In the genomic region with DNA sequence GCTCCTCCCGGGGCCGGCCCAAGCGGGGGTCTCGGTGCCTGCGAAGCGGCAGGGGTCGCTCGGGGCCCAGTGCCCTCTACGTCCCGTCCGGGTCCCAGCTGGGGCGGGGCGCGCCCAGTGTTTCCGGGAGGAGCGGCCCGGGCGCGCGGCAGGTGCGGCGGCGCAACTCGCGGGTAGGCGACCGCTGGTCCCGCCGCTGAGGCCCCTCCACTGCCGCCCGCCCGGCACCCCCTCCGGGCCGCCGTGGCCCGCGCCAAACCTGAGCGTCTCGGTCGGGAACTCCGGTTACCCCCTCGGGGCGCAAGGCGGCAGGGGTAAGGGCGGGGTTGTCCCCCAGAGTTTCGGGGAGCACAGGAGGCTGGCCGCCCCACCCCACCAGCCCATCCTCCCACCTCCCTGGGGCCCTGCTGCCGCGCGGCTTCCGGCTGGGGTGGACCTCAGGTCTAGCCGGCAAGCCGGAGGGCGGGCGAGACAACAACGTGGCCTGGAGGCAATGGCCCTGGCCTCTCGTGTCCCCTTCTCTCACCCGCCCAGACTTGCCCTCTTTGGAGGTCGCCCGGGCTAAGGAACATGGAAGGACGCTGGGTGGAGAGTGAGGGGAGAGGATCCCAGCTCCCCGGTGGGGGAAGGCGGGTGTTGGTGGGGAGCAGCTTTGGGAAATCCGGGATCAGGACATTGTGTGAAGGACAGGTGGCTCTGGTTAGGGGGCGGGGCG, we compare ENCODE assay signal across 8 cellular contexts. TPM values are rescaled to one million over a fixed set of nuclear protein-coding genes. Genes with fewer than 3 reads are reported as not detected.
DNase-seq lines count a peak whose midpoint lies in the region; ATAC-seq, FAIRE-seq and TF ChIP-seq lines count a peak whose summit lies in the region.

No MANE protein-coding gene starts in this region.

- 3 to 14% (median 7%) methylated on average over 17 to 66 of the region's 66 CpGs for WGBS in spleen, 5 donors

- H3K27ac Mint-ChIP-seq in Caco-2 (ENCODE audit: unreplicated experiment), result peak overlapping the region; percentile 63

- peaks cover 33% of the 10 kb centered on the region for H3K36me3 Mint-ChIP-seq in Caco-2 (ENCODE audit: insufficient read depth, unreplicated experiment)

- intact Hi-C loops in Caco-2 (cut with micrococcal nuclease; ENCODE audit: unreplicated experiment), result loop anchor here (1.0 kb wide), 1 partner anchor 8 kb away; no protein-coding TSS in a partner anchor
- intact Hi-C loops in spleen (cut with DNase I; ENCODE audit: low total_unique reads), result no loop called here

- no peak for TF ChIP-seq POLR2A in spleen (IDR thresholded peaks at IDR 0.05)

- POLR2A ChIA-PET in Caco-2 (lab: Charles Lee), result interaction anchor here (0.6 to 1.3 kb wide), 3 partner anchors 8 to 28 kb away, joined by 3 to 7 read pairs (median 3); no protein-coding TSS in a partner anchor

- TF ChIP-seq CTCF in Caco-2 (IDR thresholded peaks at IDR 0.05; ENCODE audit: insufficient read depth in 1 of 2, low read depth in 1 of 2, low read length in 1 of 2, severe bottlenecking in 1 of 2, unreplicated experiment in 1 of 2) (peak in 1 of 2 experiments; percentile 1), right atrium auricular region (IDR thresholded peaks at IDR 0.05) (no peak), spleen (IDR thresholded peaks at IDR 0.05 in 8 of 11, conservative IDR thresholded peaks at IDR 0.05 in 3 of 11) (peak in 1 of 11 experiments; percentile 11)

- peaks cover 17% of the 10 kb centered on the region for H3K4me1 Mint-ChIP-seq in Caco-2 (ENCODE audit: low read depth, unreplicated experiment)

- no peak for FAIRE-seq in RCC 7860 (lab: Jason Lieb, UNC)

- DNase-seq in Caco-2 (peak; percentile 79 to 80), SW480 (ENCODE audit: low spot score) (peak; percentile 60), right atrium auricular region (ENCODE audit: low spot score) (no peak), spleen (peak; percentile 90), germinal center (ENCODE audit: low spot score) (no peak), RCC 7860 (ENCODE audit: low spot score) (no peak)

- H3K4me3 Mint-ChIP-seq in Caco-2 (ENCODE audit: unreplicated experiment), result peak overlapping the region; percentile 88

- H3K4me3 ChIP-seq in Caco-2 (ENCODE audit: low read depth, low read length), result peak overlapping the region; percentile 62
- peak overlapping the region; percentile 48 to 61 for H3K4me3 ChIP-seq in right atrium auricular region
- peak overlapping the region; percentile 29 to 74 (median 50) for H3K4me3 ChIP-seq in spleen

- H3K27me3 ChIP-seq in Caco-2 (replicated peaks; ENCODE audit: control insufficient read depth, insufficient read depth, low read length) (no peaks in the 10 kb centered on the region), right atrium auricular region (no peaks in the 10 kb centered on the region), spleen (replicated peaks in 1 of 7) (peaks cover 0 to 57% (median 22%) of the 10 kb centered on the region in 7 donors)

- CTCF ChIA-PET in Caco-2 (lab: Charles Lee), result interaction anchor here (1.6 kb wide), 1 partner anchor 10 kb away, joined by 5 read pairs; no protein-coding TSS in a partner anchor

- peaks cover 45% of the 10 kb centered on the region for H3K4me1 ChIP-seq in Caco-2
- peaks cover 0 to 74% of the 10 kb centered on the region in 2 donors for H3K4me1 ChIP-seq in right atrium auricular region
- H3K4me1 ChIP-seq in spleen, result peaks cover 50 to 99% (median 78%) of the 10 kb centered on the region in 6 donors

- no peaks in the 10 kb centered on the region for H3K9me3 Mint-ChIP-seq in Caco-2 (ENCODE audit: unreplicated experiment)

- peak; percentile 40 for ATAC-seq in GM21528 (IDR thresholded peaks at IDR 0.05; ENCODE audit: low FRiP score, unreplicated experiment)
- no peak for ATAC-seq in GM18861 (IDR thresholded peaks at IDR 0.05; ENCODE audit: unreplicated experiment)

- no peaks in the 10 kb centered on the region; the same call in 1 of the 2 replicates for H3K36me3 ChIP-seq in Caco-2 (ENCODE audit: control insufficient read depth, insufficient read depth, low read length)
- H3K36me3 ChIP-seq in right atrium auricular region, result peaks cover 30% of the 10 kb centered on the region
- peaks cover 0 to 37% (median 30%) of the 10 kb centered on the region in 6 donors for H3K36me3 ChIP-seq in spleen

- BruUV-seq in Caco-2 (replicated peaks; lab: Mats Ljungman, UMichigan), result no TSS peak

- H3K27me3 Mint-ChIP-seq in Caco-2 (ENCODE audit: insufficient read depth, unreplicated experiment), result no peaks in the 10 kb centered on the region

- H3K9me3 ChIP-seq in Caco-2, result no peaks in the 10 kb centered on the region
- H3K9me3 ChIP-seq in right atrium auricular region, result no peaks in the 10 kb centered on the region
- no peaks in the 10 kb centered on the region for H3K9me3 ChIP-seq in spleen

- H3K27ac ChIP-seq in right atrium auricular region (peak overlapping the region; percentile 75 to 82), spleen (peak overlapping the region in 7 of 8 donors; percentile 63 to 88 (median 80))

RNA-seq across cellular contexts. Expression of a gene that starts 0.4 kb away (rescaled TPM):
- total RNA-seq in Caco-2 (2022), result 15.4 and 16.3 TPM in 2 replicates
- 10 to 100 TPM; 15.6 to 29.7 TPM for total RNA-seq in right atrium auricular region
- total RNA-seq in spleen, result 10 to 100 TPM; 10.2 to 28.0 (median 15.3) TPM
- polyA plus RNA-seq in spleen, result 10 to 100 TPM in 2 of 3 donors, 1 to 10 TPM in 1; 6.1 to 34.1 (median 12.6) TPM

RNA-seq across cellular contexts. Expression of a gene that starts 5.4 kb away (rescaled TPM):
- total RNA-seq in Caco-2 (2022) (268 and 302 TPM in 2 replicates), right atrium auricular region (100 to 1,000 TPM; 322 to 710 TPM), spleen (100 to 1,000 TPM in 3 of 7 donors, 10 to 100 TPM in 4; 69.7 to 142 (median 80.1) TPM)
- 100 to 1,000 TPM in 1 of 3 donors, 10 to 100 TPM in 2; 38.0 to 111 (median 82.8) TPM for polyA plus RNA-seq in spleen

RNA-seq across cellular contexts. Expression of a gene that starts 8.6 kb away (rescaled TPM):
- total RNA-seq in Caco-2 (2022) (84.7 and 93.6 TPM in 2 replicates), right atrium auricular region (100 to 1,000 TPM in 1 of 2 donors, 10 to 100 TPM in 1; 94.4 to 123 TPM), spleen (100 to 1,000 TPM in 5 of 7 donors, 10 to 100 TPM in 2; 65.8 to 131 (median 113) TPM)
- polyA plus RNA-seq in spleen, result 100 to 1,000 TPM in 1 of 3 donors, 10 to 100 TPM in 2; 46.3 to 103 (median 75.0) TPM

RNA-seq across cellular contexts. Expression of a gene that starts 15.0 kb away (rescaled TPM):
- total RNA-seq in Caco-2 (2022) (139 and 141 TPM in 2 replicates), right atrium auricular region (100 to 1,000 TPM in 1 of 2 donors, 10 to 100 TPM in 1; 54.5 to 132 TPM), spleen (10 to 100 TPM; 24.6 to 95.3 (median 62.5) TPM)
- 100 to 1,000 TPM in 1 of 3 donors, 10 to 100 TPM in 2; 55.2 to 131 (median 94.0) TPM for polyA plus RNA-seq in spleen

RNA-seq across cellular contexts. Expression of a gene that starts 15.3 kb away (rescaled TPM):
- 84.5 and 95.9 TPM in 2 replicates for total RNA-seq in Caco-2 (2022)
- total RNA-seq in right atrium auricular region, result 10 to 100 TPM; 37.2 to 81.0 TPM
- total RNA-seq in spleen, result 100 to 1,000 TPM in 5 of 7 donors, 10 to 100 TPM in 2; 91.3 to 140 (median 122) TPM
- polyA plus RNA-seq in spleen, result 10 to 100 TPM; 32.1 to 67.4 (median 52.1) TPM

Comparison
In these comparisons a context has a peak if more than half of its experiments do, and no peak if none do; other contexts are left out.
1. DNase-seq: peak in Caco-2 (2 of 2), SW480 (single experiment) and spleen (single experiment); none in right atrium auricular region (single experiment), germinal center (single experiment) and RCC 7860 (single experiment).
2. Peak in every context shown above with its lines, with median percentiles within 50 percentile points of each other: H3K4me3 ChIP-seq.